22 cellular contexts compared by ENCODE assay signal in the genomic region with DNA sequence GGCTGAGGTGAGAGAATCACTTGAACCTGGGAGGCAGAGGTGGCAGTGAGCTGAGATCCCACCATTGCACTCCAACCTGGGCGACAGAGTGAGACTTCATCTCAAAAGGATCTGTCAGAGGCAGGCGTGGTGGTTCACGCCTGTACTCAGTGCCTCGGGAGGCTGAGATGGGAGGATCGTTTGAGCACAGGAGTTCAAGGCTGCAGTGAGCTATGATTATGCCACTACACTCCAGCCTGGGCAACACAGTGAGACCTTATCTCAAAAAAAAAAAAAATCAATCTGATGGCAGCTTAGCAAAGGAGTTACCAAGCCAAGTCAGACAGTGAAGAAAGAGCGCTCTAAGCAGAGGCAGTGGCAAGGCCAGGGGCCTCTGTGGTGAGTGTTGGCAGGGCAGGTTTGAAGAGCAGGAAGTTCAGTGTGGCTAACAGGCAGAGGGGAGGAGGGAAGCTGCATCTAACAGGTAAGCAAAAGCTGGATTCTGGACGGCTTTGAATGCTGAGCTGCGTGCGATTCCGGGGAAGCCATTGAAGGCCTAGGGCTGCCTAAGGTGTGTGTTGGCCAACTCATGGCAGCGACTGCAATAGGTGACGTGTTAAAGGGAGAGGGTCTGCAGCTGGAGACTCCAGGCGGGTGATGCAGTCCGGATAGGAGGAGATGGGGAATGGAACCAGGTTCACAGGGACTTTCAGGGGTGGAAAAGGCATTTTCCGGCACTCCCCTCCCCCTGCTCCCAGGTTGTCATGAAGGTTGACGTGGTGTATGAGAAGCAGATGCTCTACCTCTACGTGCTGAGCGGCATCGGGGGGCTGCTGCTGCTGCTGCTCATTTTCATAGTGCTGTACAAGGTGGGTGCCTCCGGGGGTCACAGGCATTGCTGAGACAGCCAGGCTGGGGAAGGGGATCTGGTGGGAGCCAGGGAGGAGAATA. TPM values are rescaled to one million over a fixed set of nuclear protein-coding genes. Genes with fewer than 3 reads are reported as not detected.
A peak's percentile ranks its signal among the peaks of the same experiment; 100 is the strongest.
DNase-seq lines count a peak whose midpoint lies in the region; ATAC-seq and TF ChIP-seq lines count a peak whose summit lies in the region.
"Had no signal": no experiment of that assay in that cellular context is flagged by ENCODE, and none has a peak within 500 bp of the region (broad histone marks: within the 10 kb centered on the region; RNA-seq: fewer than 3 reads in every experiment).

No MANE protein-coding gene starts in this region.

- no peak overlapping the region for H3K27ac ChIP-seq in coronary artery
- H3K27ac ChIP-seq: BLaER1, cardiac muscle cell, lower lobe of right lung, VCaP had no signal

- CTCF ChIA-PET in activated naive CD4-positive, alpha-beta T cell treated with anti-CD3 and anti-CD28 coated beads for 36 hours (lab: Charles Lee): interaction anchor here (3.6 kb wide), 1 partner anchor 79 kb away, joined by 10 read pairs; no protein-coding TSS in a partner anchor

- ATAC-seq in stimulated activated memory B cell treated with anti-CD40 and anti-IgM and Interleukin-4, amounts not matched to agents 10 μg/mL and 1 μg/mL and 100 μg/mL, for 72 hours: no peak
- ATAC-seq in mucosa of descending colon: no peak
- ATAC-seq: lower lobe of right lung had no signal

- peaks cover 40% of the 10 kb centered on the region for H3K36me3 Mint-ChIP-seq in activated naive CD4-positive, alpha-beta T cell treated with anti-CD3 and anti-CD28 coated beads for 36 hours (ENCODE audit: low read depth)
- peaks cover 70% of the 10 kb centered on the region for H3K36me3 Mint-ChIP-seq in stimulated activated memory B cell treated with anti-CD40 and anti-IgM and Interleukin-4, amounts not matched to agents 10 μg/mL and 1 μg/mL and 100 μg/mL, for 72 hours

- no peak for DNase-seq in activated naive CD4-positive, alpha-beta T cell treated with anti-CD3 and anti-CD28 coated beads for 36 hours
- DNase-seq in activated naive CD4-positive, alpha-beta T cell treated with Interleukin-2 at 50 U/mL for 16 hours: no peak
- peak; percentile 23 for DNase-seq in Jurkat, Clone E6-1 (ENCODE audit: low read depth, low spot score)
- DNase-seq in coronary artery (ENCODE audit: low spot score) (peak; percentile 56), superior temporal gyrus (ENCODE audit: extremely low spot score) (no peak), mucosa of descending colon (no peak), OCI-M1 (lab: John Stamatoyannopoulos, UW) (no peak)
- DNase-seq: ACHN; KBM-7; lower lobe of right lung; NCI-H526 treated with DMSO at 0.1 percent for 48 hours; occipital lobe; stimulated activated CD4-positive, alpha-beta T cell treated with anti-CD3 and anti-CD28 coated beads, Interleukin-2, amount 100 ng/mL, for 48 hours; trophoblast cell had no signal

- H3K4me3 Mint-ChIP-seq in activated naive CD4-positive, alpha-beta T cell treated with anti-CD3 and anti-CD28 coated beads for 36 hours: no peak overlapping the region
- H3K4me3 Mint-ChIP-seq in stimulated activated memory B cell treated with anti-CD40 and anti-IgM and Interleukin-4, amounts not matched to agents 10 μg/mL and 1 μg/mL and 100 μg/mL, for 72 hours: no peak overlapping the region
- H3K4me3 Mint-ChIP-seq: dendritic cell treated with granulocyte-macrophage colony-stimulating factor and Interleukin-4, amounts not matched to agents 40 ng/mL and 50 ng/mL, for 4 days; stimulated activated naive CD8-positive, alpha-beta T cell treated with anti-CD3 and anti-CD28 coated beads, Interleukin-15, Interleukin-2, amounts not matched to agents 100 ng/mL and 50 ng/mL, for 24 hours had no signal

- intact Hi-C loops in activated naive CD4-positive, alpha-beta T cell treated with anti-CD3 and anti-CD28 coated beads for 36 hours (cut with micrococcal nuclease): no loop called here
- intact Hi-C loops in mucosa of descending colon (cut with DNase I, micrococcal nuclease): no loop called here

- H3K4me1 ChIP-seq in mucosa of descending colon (ENCODE audit: low read depth): no peaks in the 10 kb centered on the region
- H3K4me1 ChIP-seq: lower lobe of right lung had no signal

- H3K27ac Mint-ChIP-seq in activated naive CD4-positive, alpha-beta T cell treated with anti-CD3 and anti-CD28 coated beads for 36 hours: peak overlapping the region; percentile 13
- H3K27ac Mint-ChIP-seq in stimulated activated memory B cell treated with anti-CD40 and anti-IgM and Interleukin-4, amounts not matched to agents 10 μg/mL and 1 μg/mL and 100 μg/mL, for 72 hours: peak overlapping the region; percentile 14

- no peak for TF ChIP-seq CTCF in coronary artery (IDR thresholded peaks at IDR 0.05)
- TF ChIP-seq CTCF in mucosa of descending colon (IDR thresholded peaks at IDR 0.05): no peak

- H3K9me3 ChIP-seq in mucosa of descending colon: no peaks in the 10 kb centered on the region
- H3K9me3 ChIP-seq: BLaER1, lower lobe of right lung had no signal

- no peaks in the 10 kb centered on the region for H3K9me3 Mint-ChIP-seq in activated naive CD4-positive, alpha-beta T cell treated with anti-CD3 and anti-CD28 coated beads for 36 hours
- H3K9me3 Mint-ChIP-seq in stimulated activated memory B cell treated with anti-CD40 and anti-IgM and Interleukin-4, amounts not matched to agents 10 μg/mL and 1 μg/mL and 100 μg/mL, for 72 hours: no peaks in the 10 kb centered on the region
- H3K9me3 Mint-ChIP-seq: dendritic cell treated with granulocyte-macrophage colony-stimulating factor and Interleukin-4, amounts not matched to agents 40 ng/mL and 50 ng/mL, for 4 days; stimulated activated naive CD8-positive, alpha-beta T cell treated with anti-CD3 and anti-CD28 coated beads, Interleukin-15, Interleukin-2, amounts not matched to agents 100 ng/mL and 50 ng/mL, for 24 hours had no signal

- no peaks in the 10 kb centered on the region for H3K4me1 Mint-ChIP-seq in activated naive CD4-positive, alpha-beta T cell treated with anti-CD3 and anti-CD28 coated beads for 36 hours (ENCODE audit: low read depth)
- peaks cover under 1% of the 10 kb centered on the region for H3K4me1 Mint-ChIP-seq in stimulated activated memory B cell treated with anti-CD40 and anti-IgM and Interleukin-4, amounts not matched to agents 10 μg/mL and 1 μg/mL and 100 μg/mL, for 72 hours

- no peak overlapping the region for H3K4me3 ChIP-seq in Jurkat, Clone E6-1 (ENCODE audit: low read length)
- no peak overlapping the region for H3K4me3 ChIP-seq in coronary artery
- no peak overlapping the region for H3K4me3 ChIP-seq in mucosa of descending colon
- H3K4me3 ChIP-seq: BLaER1, cardiac muscle cell, lower lobe of right lung had no signal

- H3K36me3 ChIP-seq in mucosa of descending colon (ENCODE audit: low read depth): no peaks in the 10 kb centered on the region

- no peaks in the 10 kb centered on the region for H3K27me3 Mint-ChIP-seq in activated naive CD4-positive, alpha-beta T cell treated with anti-CD3 and anti-CD28 coated beads for 36 hours (ENCODE audit: low read depth)
- no peaks in the 10 kb centered on the region for H3K27me3 Mint-ChIP-seq in stimulated activated memory B cell treated with anti-CD40 and anti-IgM and Interleukin-4, amounts not matched to agents 10 μg/mL and 1 μg/mL and 100 μg/mL, for 72 hours
- H3K27me3 Mint-ChIP-seq: dendritic cell treated with granulocyte-macrophage colony-stimulating factor and Interleukin-4, amounts not matched to agents 40 ng/mL and 50 ng/mL, for 4 days; stimulated activated naive CD8-positive, alpha-beta T cell treated with anti-CD3 and anti-CD28 coated beads, Interleukin-15, Interleukin-2, amounts not matched to agents 100 ng/mL and 50 ng/mL, for 24 hours had no signal

RNA-seq across cellular contexts. Expression of a gene that starts 7.0 kb away (rescaled TPM):
- 1 to 10 TPM; 7.8 to 8.3 TPM for total RNA-seq in activated naive CD4-positive, alpha-beta T cell treated with anti-CD3 and anti-CD28 coated beads for 36 hours
- polyA plus RNA-seq in Jurkat, Clone E6-1 (2012; ENCODE audit: insufficient read depth, insufficient read length): 4.9 TPM
- 10 to 100 TPM; 53.9 to 70.1 (median 65.9) TPM for total RNA-seq in mucosa of descending colon

RNA-seq across cellular contexts. Expression of a gene that starts 15.3 kb away (rescaled TPM):
- 1 to 10 TPM; 5.1 to 6.1 TPM for total RNA-seq in activated naive CD4-positive, alpha-beta T cell treated with anti-CD3 and anti-CD28 coated beads for 36 hours
- 3.7 TPM for polyA plus RNA-seq in Jurkat, Clone E6-1 (2012; ENCODE audit: insufficient read depth, insufficient read length)
- total RNA-seq in mucosa of descending colon: 10 to 100 TPM in 2 of 3 donors, 1 to 10 TPM in 1; 9.2 to 13.8 (median 10.5) TPM

RNA-seq across cellular contexts. Expression of a gene that starts 38.8 kb away (rescaled TPM):
- 1 to 10 TPM; 7.6 to 9.5 TPM for total RNA-seq in activated naive CD4-positive, alpha-beta T cell treated with anti-CD3 and anti-CD28 coated beads for 36 hours
- 11.7 TPM for polyA plus RNA-seq in Jurkat, Clone E6-1 (2012; ENCODE audit: insufficient read depth, insufficient read length)
- 10 to 100 TPM; 11.2 to 20.2 (median 12.7) TPM for total RNA-seq in mucosa of descending colon

RNA-seq across cellular contexts. Expression of a gene that starts 46.8 kb away (rescaled TPM):
- 10 to 100 TPM; 83.8 to 89.0 TPM for total RNA-seq in activated naive CD4-positive, alpha-beta T cell treated with anti-CD3 and anti-CD28 coated beads for 36 hours
- 48.4 TPM for polyA plus RNA-seq in Jurkat, Clone E6-1 (2012; ENCODE audit: insufficient read depth, insufficient read length)
- 10 to 100 TPM in 1 of 3 donors, 1 to 10 TPM in 2; 8.1 to 14.8 (median 8.5) TPM for total RNA-seq in mucosa of descending colon
- total RNA-seq: cardiac muscle cell, glomerular endothelial cell, SK-MEL-5 had no signal
- polyA plus RNA-seq: cardiac muscle cell had no signal

RNA-seq across cellular contexts. Expression of a gene that starts 52.1 kb away (rescaled TPM):
- 1 to 10 TPM; 3.7 to 3.9 TPM for total RNA-seq in activated naive CD4-positive, alpha-beta T cell treated with anti-CD3 and anti-CD28 coated beads for 36 hours
- polyA plus RNA-seq in Jurkat, Clone E6-1 (2012; ENCODE audit: insufficient read depth, insufficient read length): 7.3 TPM
- total RNA-seq in mucosa of descending colon: 10 to 100 TPM; 17.0 to 23.0 (median 20.7) TPM

Comparison
In these comparisons a context has a peak if more than half of its experiments do, and no peak if none do; other contexts are left out.
1. DNase-seq: peak in Jurkat, Clone E6-1 (single experiment) and coronary artery (single experiment); none in activated naive CD4-positive, alpha-beta T cell treated with anti-CD3 and anti-CD28 coated beads for 36 hours (single experiment), activated naive CD4-positive, alpha-beta T cell treated with Interleukin-2 at 50 U/mL for 16 hours (single experiment), superior temporal gyrus (single experiment), mucosa of descending colon (0 of 3) and OCI-M1 (single experiment).
2. RNA of a gene that starts 7.0 kb away (total RNA-seq): 53.9 to 70.1 TPM in mucosa of descending colon; 7.8 to 8.3 TPM in activated naive CD4-positive, alpha-beta T cell treated with anti-CD3 and anti-CD28 coated beads for 36 hours; every median in the first group is over 4 times any median in the second.